ENCODE assay signal across 11 cellular contexts in genomic region chr6:134894800-134895199, GRCh38. TPM values are rescaled to one million over a fixed set of nuclear protein-coding genes. Genes with fewer than 3 reads are reported as not detected.
"Had no signal": no experiment of that assay in that cellular context is flagged by ENCODE, and none has a peak within 500 bp of the region (broad histone marks: within the 10 kb centered on the region; RNA-seq: fewer than 3 reads in every experiment).

No MANE protein-coding gene starts in this region.

- H3K4me1 ChIP-seq: HAP-1 had no signal

- DNase-seq: GOT3, H7, HFFc6, IMR-90, KG1 had no signal

- H3K4me3 Mint-ChIP-seq: HFFc6 had no signal

- ATAC-seq: HCT116, K562 had no signal

- FAIRE-seq: HTR-8/SVneo, K562 had no signal

- H3K27ac Mint-ChIP-seq: HFFc6 had no signal

- H3K4me3 ChIP-seq: HAP-1, K562 had no signal

- H3K36me3 ChIP-seq: HAP-1 had no signal

RNA-seq across cellular contexts. Expression of gene ALDH8A1, which starts 55.1 kb away (rescaled TPM):
- total RNA-seq: H4, HFFc6, HT-29 had no signal
